In the genomic region with DNA sequence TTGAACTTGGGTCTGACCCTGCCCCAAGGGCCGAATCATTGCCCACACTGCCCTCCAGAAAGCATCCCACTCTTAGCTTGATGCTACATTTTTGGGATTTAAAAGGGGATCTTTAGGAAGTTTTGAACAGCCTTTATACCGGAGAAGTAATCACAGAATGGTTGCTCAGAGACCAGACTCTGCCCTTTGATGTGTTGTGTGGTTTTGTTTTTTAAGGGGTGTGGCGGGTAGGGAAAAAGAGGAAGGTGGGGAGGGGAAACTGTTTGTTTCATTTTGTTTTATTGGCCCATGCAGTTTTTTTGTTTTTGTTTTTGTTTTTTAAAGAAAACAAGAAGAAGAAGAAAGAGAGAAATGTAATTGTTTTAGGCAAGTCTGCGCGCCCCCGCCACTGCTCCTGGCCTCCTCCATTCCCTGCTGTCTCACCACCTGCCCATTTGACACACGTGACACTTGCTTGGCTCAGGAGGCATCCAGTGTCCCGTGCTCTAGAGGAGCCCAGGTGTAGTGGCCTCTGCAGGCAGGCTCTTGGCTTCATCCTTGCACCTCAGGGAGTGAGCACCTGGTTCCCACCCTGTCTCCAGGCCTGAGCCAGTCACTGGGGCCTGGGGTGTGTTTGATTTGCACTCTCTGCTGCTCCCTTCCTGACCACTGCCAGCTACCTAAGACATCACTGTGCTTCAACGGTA, we compare ENCODE assay signal across 1 cellular context.
TF ChIP-seq lines count a peak whose summit lies in the region.

No MANE protein-coding gene starts in this region.

TF ChIP-seq in HCT116, 20 proteins besides CTCF, POLR2A, EP300 and RAD21:
- TF ChIP-seq, protein P1, sequence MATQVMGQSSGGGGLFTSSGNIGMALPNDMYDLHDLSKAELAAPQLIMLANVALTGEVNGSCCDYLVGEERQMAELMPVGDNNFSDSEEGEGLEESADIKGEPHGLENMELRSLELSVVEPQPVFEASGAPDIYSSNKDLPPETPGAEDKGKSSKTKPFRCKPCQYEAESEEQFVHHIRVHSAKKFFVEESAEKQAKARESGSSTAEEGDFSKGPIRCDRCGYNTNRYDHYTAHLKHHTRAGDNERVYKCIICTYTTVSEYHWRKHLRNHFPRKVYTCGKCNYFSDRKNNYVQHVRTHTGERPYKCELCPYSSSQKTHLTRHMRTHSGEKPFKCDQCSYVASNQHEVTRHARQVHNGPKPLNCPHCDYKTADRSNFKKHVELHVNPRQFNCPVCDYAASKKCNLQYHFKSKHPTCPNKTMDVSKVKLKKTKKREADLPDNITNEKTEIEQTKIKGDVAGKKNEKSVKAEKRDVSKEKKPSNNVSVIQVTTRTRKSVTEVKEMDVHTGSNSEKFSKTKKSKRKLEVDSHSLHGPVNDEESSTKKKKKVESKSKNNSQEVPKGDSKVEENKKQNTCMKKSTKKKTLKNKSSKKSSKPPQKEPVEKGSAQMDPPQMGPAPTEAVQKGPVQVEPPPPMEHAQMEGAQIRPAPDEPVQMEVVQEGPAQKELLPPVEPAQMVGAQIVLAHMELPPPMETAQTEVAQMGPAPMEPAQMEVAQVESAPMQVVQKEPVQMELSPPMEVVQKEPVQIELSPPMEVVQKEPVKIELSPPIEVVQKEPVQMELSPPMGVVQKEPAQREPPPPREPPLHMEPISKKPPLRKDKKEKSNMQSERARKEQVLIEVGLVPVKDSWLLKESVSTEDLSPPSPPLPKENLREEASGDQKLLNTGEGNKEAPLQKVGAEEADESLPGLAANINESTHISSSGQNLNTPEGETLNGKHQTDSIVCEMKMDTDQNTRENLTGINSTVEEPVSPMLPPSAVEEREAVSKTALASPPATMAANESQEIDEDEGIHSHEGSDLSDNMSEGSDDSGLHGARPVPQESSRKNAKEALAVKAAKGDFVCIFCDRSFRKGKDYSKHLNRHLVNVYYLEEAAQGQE (IDR thresholded peaks at IDR 0.05; ENCODE audit: low read depth) = no peak
- TF ChIP-seq EZH2phosphoT487 (IDR thresholded peaks at IDR 0.05; ENCODE audit: borderline replicate concordance) (no peak), POLR2AphosphoS5 (IDR thresholded peaks at IDR 0.05; ENCODE audit: low read depth, low read length) (no peak), EZH2 (IDR thresholded peaks at IDR 0.05) (no peak), ELF1 (IDR thresholded peaks at IDR 0.05; ENCODE audit: borderline replicate concordance, low read depth) (no peak), CBX3 (IDR thresholded peaks at IDR 0.05; ENCODE audit: low read depth) (no peak), CEBPB (IDR thresholded peaks at IDR 0.05; ENCODE audit: low read depth) (no peak), SP1 (IDR thresholded peaks at IDR 0.05; ENCODE audit: low read depth) (no peak)
